Comparison of ENCODE assay signal across 23 cellular contexts in genomic region chr11:35253237-35253636, GRCh38.
"Had no signal": no experiment of that assay in that cellular context is flagged by ENCODE, and none has a peak within 500 bp of the region (broad histone marks: within the 10 kb centered on the region; RNA-seq: fewer than 3 reads in every experiment).

No MANE protein-coding gene starts in this region.

- H3K4me3 Mint-ChIP-seq: activated CD4-positive, alpha-beta memory T cell treated with anti-CD3 and anti-CD28 coated beads, Interleukin-2, amount 10 ng/mL, durations not matched to agents 7 days and 5 days; activated CD4-positive, alpha-beta T cell treated with anti-CD3 and anti-CD28 coated beads for 36 hours; activated T-cell treated with anti-CD3 and anti-CD28 coated beads, Interleukin-2, amount 50 U/mL, for 24 hours; natural killer cell treated with Interleukin-12 subunit alpha and Interleukin-12 subunit beta and Interleukin-15 and Interleukin-18, amount 100 ng/mL, for 72 hours had no signal

- H3K36me3 Mint-ChIP-seq: natural killer cell treated with Interleukin-12 subunit alpha and Interleukin-12 subunit beta and Interleukin-15 and Interleukin-18, amount 100 ng/mL, for 72 hours had no signal

- DNase-seq: activated CD4-positive, alpha-beta memory T cell treated with anti-CD3 and anti-CD28 coated beads, Interleukin-2, amount 10 ng/mL, durations not matched to agents 7 days and 5 days; activated CD4-positive, alpha-beta T cell treated with anti-CD3 and anti-CD28 coated beads for 36 hours; activated naive CD4-positive, alpha-beta T cell treated with Interleukin-2 at 50 U/mL for 16 hours; activated T-cell treated with anti-CD3 and anti-CD28 coated beads, Interleukin-2, amount 50 U/mL, for 24 hours; aorta; erythroblast; foreskin fibroblast; glutamatergic neuron; hippocampal formation; left cardiac atrium; mesendoderm; pancreas; right lobe of liver; stimulated activated naive CD4-positive, alpha-beta T cell; tibial artery had no signal

- FAIRE-seq: endometrium, islet of Langerhans, pancreas, urothelium cell line had no signal

- H3K27ac Mint-ChIP-seq: activated CD4-positive, alpha-beta memory T cell treated with anti-CD3 and anti-CD28 coated beads, Interleukin-2, amount 10 ng/mL, durations not matched to agents 7 days and 5 days; activated CD4-positive, alpha-beta T cell treated with anti-CD3 and anti-CD28 coated beads for 36 hours; activated T-cell treated with anti-CD3 and anti-CD28 coated beads, Interleukin-2, amount 50 U/mL, for 24 hours; activated T-helper 2 cell treated with anti-CD3 and anti-CD28 coated beads, Interferon-gamma antibody, Interleukin-2, Interleukin-4, amounts not matched to agents 10 μg/mL and 5 μg/mL and 100 μg/mL, durations not matched to agents 14 hours and 24 hours and 36 hours; natural killer cell treated with Interleukin-12 subunit alpha and Interleukin-12 subunit beta and Interleukin-15 and Interleukin-18, amount 100 ng/mL, for 72 hours had no signal

- H3K4me1 ChIP-seq: breast epithelium had no signal

- H3K4me3 ChIP-seq: breast epithelium, coronary artery, pancreas, right lobe of liver, tibial artery had no signal

- H3K27me3 Mint-ChIP-seq: activated CD4-positive, alpha-beta T cell treated with anti-CD3 and anti-CD28 coated beads for 36 hours; activated T-cell treated with anti-CD3 and anti-CD28 coated beads, Interleukin-2, amount 50 U/mL, for 24 hours; natural killer cell treated with Interleukin-12 subunit alpha and Interleukin-12 subunit beta and Interleukin-15 and Interleukin-18, amount 100 ng/mL, for 72 hours had no signal

- H3K27ac ChIP-seq: breast epithelium, neutrophil, pancreas, right lobe of liver, tibial artery had no signal

- H3K27me3 ChIP-seq: breast epithelium, neutrophil, pancreas, right lobe of liver, tibial artery had no signal

- H3K9me3 ChIP-seq: breast epithelium, neutrophil, pancreas, right lobe of liver, tibial artery had no signal

- H3K36me3 ChIP-seq: breast epithelium, neutrophil, pancreas, right lobe of liver, tibial artery had no signal
